Comparison of ENCODE assay signal across 11 cellular contexts in the genomic region with DNA sequence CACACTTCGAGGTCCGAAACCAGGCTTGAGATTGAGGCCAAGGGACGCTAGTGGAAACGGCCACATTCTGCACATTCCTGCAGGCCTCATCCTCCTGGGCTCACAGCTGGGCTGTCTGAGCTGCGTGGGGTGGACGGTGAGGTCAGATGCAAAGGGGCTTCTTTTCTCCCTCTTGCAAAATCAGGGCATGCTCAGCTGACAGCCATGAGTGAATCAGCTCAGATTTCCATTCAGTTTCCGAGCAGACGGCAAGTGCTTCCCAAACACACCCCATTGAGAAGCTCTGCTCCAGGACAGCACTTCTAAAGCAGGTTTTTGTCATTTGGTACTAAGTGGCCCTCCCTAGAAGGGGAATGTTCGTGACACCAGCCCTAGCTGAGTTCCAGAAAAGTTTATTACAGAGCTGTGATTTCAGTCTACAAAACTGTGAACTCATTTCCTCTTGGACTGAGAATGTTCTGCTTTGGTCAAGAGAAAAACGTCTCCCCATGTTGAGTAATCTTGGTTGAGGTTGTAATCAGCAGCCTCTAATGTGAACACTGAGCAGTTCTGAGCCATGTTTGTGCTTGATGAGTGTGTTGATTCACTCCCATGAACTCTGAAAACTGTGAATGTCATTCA. TPM values are rescaled to one million over a fixed set of nuclear protein-coding genes. Genes with fewer than 3 reads are reported as not detected.
A peak's percentile ranks its signal among the peaks of the same experiment; 100 is the strongest.
DNase-seq lines count a peak whose midpoint lies in the region; ATAC-seq and TF ChIP-seq lines count a peak whose summit lies in the region.
"Had no signal": no experiment of that assay in that cellular context is flagged by ENCODE, and none has a peak within 500 bp of the region (broad histone marks: within the 10 kb centered on the region; RNA-seq: fewer than 3 reads in every experiment).

No MANE protein-coding gene starts in this region.

- H3K4me3 Mint-ChIP-seq in neural crest cell = no peak overlapping the region

- H3K27ac Mint-ChIP-seq in neural crest cell (ENCODE audit: unreplicated experiment) = peak overlapping the region; percentile 2

- H3K36me3 Mint-ChIP-seq in neural crest cell (ENCODE audit: low read depth) = peaks cover 15% of the 10 kb centered on the region

- no peaks in the 10 kb centered on the region for H3K9me3 Mint-ChIP-seq in neural crest cell

- H3K27me3 ChIP-seq in gastroesophageal sphincter = peaks cover 30% of the 10 kb centered on the region

- peak overlapping the region; percentile 21 to 80 (median 48) for H3K27ac ChIP-seq in gastroesophageal sphincter
- H3K27ac ChIP-seq: A549 had no signal

- H3K9me3 ChIP-seq in gastroesophageal sphincter = no peaks in the 10 kb centered on the region
- H3K9me3 ChIP-seq: A549 had no signal

- no peaks in the 10 kb centered on the region for H3K36me3 ChIP-seq in gastroesophageal sphincter

- ATAC-seq in Right ventricle myocardium inferior (peak; percentile 81), gastroesophageal sphincter (peak; percentile 92), HG02840 (IDR thresholded peaks at IDR 0.05; ENCODE audit: low FRiP score, unreplicated experiment) (no peak)
- ATAC-seq: A549 had no signal

- 26 to 54% methylated on average over 6 to 8 of the region's 10 CpGs for WGBS in gastroesophageal sphincter (ENCODE audit: low coverage in 1 of 2), 2 donors

- DNase-seq in Right ventricle myocardium inferior (ENCODE audit: missing footprints) (no peak), cardiac septum (ENCODE audit: low spot score) (no peak), neural crest cell (ENCODE audit: low read depth, low spot score) (no peak), amniotic stem cell (lab: John Stamatoyannopoulos, UW) (no peak), NCI-H146 treated with DMSO at 0.1 percent for 48 hours (lab: John Stamatoyannopoulos, UW; ENCODE audit: unreplicated experiment) (no peak), Kasumi-1 (lab: John Stamatoyannopoulos, UW) (no peak)
- DNase-seq: activated CD8-positive, alpha-beta memory T cell treated with anti-CD3 and anti-CD28 coated beads, Interleukin-2, amount 50 U/mL, for 48 hours; SHP77 treated with DMSO at 0.1 percent for 48 hours had no signal

- peaks cover 30% of the 10 kb centered on the region for H3K4me1 Mint-ChIP-seq in neural crest cell

- H3K4me3 ChIP-seq in gastroesophageal sphincter = no peak overlapping the region
- H3K4me3 ChIP-seq: A549 had no signal

- TF ChIP-seq CTCF in gastroesophageal sphincter (IDR thresholded peaks at IDR 0.05) (no peak), neural crest cell (conservative IDR thresholded peaks at IDR 0.05) (no peak)

- TF ChIP-seq POLR2A in gastroesophageal sphincter (IDR thresholded peaks at IDR 0.05) = no peak

- intact Hi-C loops in Right ventricle myocardium inferior (cut with DNase I) (no loop called here), cardiac septum (cut with DNase I) (no loop called here)

- no peak for TF ChIP-seq EP300 in gastroesophageal sphincter (IDR thresholded peaks at IDR 0.05)

- no peaks in the 10 kb centered on the region for H3K27me3 Mint-ChIP-seq in neural crest cell (ENCODE audit: low read depth)

- H3K4me1 ChIP-seq in gastroesophageal sphincter = peaks cover 0 to 5% (median 5%) of the 10 kb centered on the region in 3 donors
- H3K4me1 ChIP-seq: A549 had no signal

RNA-seq across cellular contexts. Expression of a gene that starts 10.0 kb away (rescaled TPM):
- total RNA-seq in Right ventricle myocardium inferior (24.1 TPM), cardiac septum (14.9 TPM), gastroesophageal sphincter (10 to 100 TPM; 10.9 to 31.6 (median 17.3) TPM), neural crest cell (47.4 and 51.7 TPM in 2 replicates)
